In the genomic region with DNA sequence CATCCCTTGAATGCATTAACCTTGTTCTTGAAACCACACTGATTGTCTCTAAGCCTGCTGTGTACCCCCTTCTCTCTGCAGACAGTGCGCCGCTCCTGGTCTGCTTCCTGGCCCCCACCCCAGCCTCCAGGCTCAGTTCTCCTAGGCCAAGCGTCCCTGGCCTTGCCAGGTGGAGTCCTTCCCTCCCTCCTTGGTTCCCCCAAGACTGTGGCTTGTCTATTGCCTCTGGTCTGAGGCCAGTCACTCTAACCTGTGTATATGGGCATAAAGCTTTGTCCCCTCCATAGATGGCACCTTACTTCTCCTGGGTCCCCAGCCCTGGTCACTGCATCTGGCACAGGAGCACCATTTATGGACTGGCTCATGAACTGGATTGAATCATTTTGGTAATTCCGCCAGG, we compare ENCODE assay signal across 35 cellular contexts.
"Had no signal": no experiment of that assay in that cellular context is flagged by ENCODE, and none has a peak within 500 bp of the region (broad histone marks: within the 10 kb centered on the region; RNA-seq: fewer than 3 reads in every experiment).

No MANE protein-coding gene starts in this region.

- H3K27ac Mint-ChIP-seq: activated B cell treated with CpG ODN at 0.5 μM for 24 hours; activated CD8-positive, alpha-beta T cell treated with anti-CD3 and anti-CD28 coated beads for 36 hours; activated naive CD4-positive, alpha-beta T cell treated with anti-CD3 and anti-CD28 coated beads for 36 hours; activated naive CD4-positive, alpha-beta T cell treated with anti-CD3 and anti-CD28 coated beads, Interleukin-2, amount 50 U/mL, for 72 hours; activated T-cell treated with anti-CD3 and anti-CD28 coated beads, Interleukin-2, amount 50 U/mL, for 72 hours; activated T-helper 2 cell treated with anti-CD3 and anti-CD28 coated beads, Interferon-gamma antibody, Interleukin-2, Interleukin-4, amounts not matched to agents 10 μg/mL and 5 μg/mL and 100 μg/mL, durations not matched to agents 14 hours and 24 hours and 36 hours had no signal

- H3K27me3 ChIP-seq: ascending aorta, MG63 had no signal

- H3K4me3 ChIP-seq: ascending aorta, MG63, PC-9 had no signal

- H3K36me3 ChIP-seq: ascending aorta, MG63 had no signal

- H3K9me3 ChIP-seq: ascending aorta, MG63 had no signal

- H3K36me3 Mint-ChIP-seq: activated naive CD4-positive, alpha-beta T cell treated with anti-CD3 and anti-CD28 coated beads, Interleukin-2, amount 50 U/mL, for 72 hours had no signal

- H3K9me3 Mint-ChIP-seq: activated B cell treated with CpG ODN at 0.5 μM for 24 hours; activated CD8-positive, alpha-beta T cell treated with anti-CD3 and anti-CD28 coated beads for 36 hours; activated naive CD4-positive, alpha-beta T cell treated with anti-CD3 and anti-CD28 coated beads for 36 hours; activated naive CD4-positive, alpha-beta T cell treated with anti-CD3 and anti-CD28 coated beads, Interleukin-2, amount 50 U/mL, for 72 hours; activated T-cell treated with anti-CD3 and anti-CD28 coated beads, Interleukin-2, amount 50 U/mL, for 72 hours; activated T-helper 2 cell treated with anti-CD3 and anti-CD28 coated beads, Interferon-gamma antibody, Interleukin-2, Interleukin-4, amounts not matched to agents 10 μg/mL and 5 μg/mL and 100 μg/mL, durations not matched to agents 14 hours and 24 hours and 36 hours had no signal

- H3K27me3 Mint-ChIP-seq: activated CD8-positive, alpha-beta T cell treated with anti-CD3 and anti-CD28 coated beads for 36 hours had no signal

- ATAC-seq: activated CD8-positive, alpha-beta T cell treated with anti-CD3 and anti-CD28 coated beads for 36 hours; activated naive CD4-positive, alpha-beta T cell treated with anti-CD3 and anti-CD28 coated beads, Interleukin-2, amount 50 U/mL, for 72 hours; activated T-cell treated with anti-CD3 and anti-CD28 coated beads, Interleukin-2, amount 50 U/mL, for 72 hours; Right ventricle myocardium inferior; SK-N-SH treated with all-trans-retinoic acid at 6 μM for 48 hours had no signal

- H3K4me1 Mint-ChIP-seq: activated B cell treated with CpG ODN at 0.5 μM for 24 hours had no signal

- DNase-seq: activated B cell treated with CpG ODN at 0.5 μM for 24 hours; activated CD4-positive, alpha-beta T cell treated with anti-CD3 and anti-CD28 coated beads for 4 hours; activated CD4-positive, CD25-positive, alpha-beta regulatory T cell treated with anti-CD3 and anti-CD28 coated beads, Interleukin-2, amount 50 U/mL, for 72 hours; activated CD8-positive, alpha-beta T cell treated with anti-CD3 and anti-CD28 coated beads for 36 hours; activated gamma-delta T cell treated with Interleukin-2 at 50 U/mL for 16 hours; activated naive CD4-positive, alpha-beta T cell treated with anti-CD3 and anti-CD28 coated beads for 36 hours; activated T-cell treated with anti-CD3 and anti-CD28 coated beads, Interleukin-2, amount 50 U/mL, for 1 hour; activated T-cell treated with anti-CD3 and anti-CD28 coated beads, Interleukin-2, amount 50 U/mL, for 72 hours; amniotic stem cell; Kasumi-1; KG1; MG63; NCI-H1048; NCI-H1105 treated with DMSO at 0.1 percent for 48 hours; NCI-H1436; NCI-H187; NCI-H2029 treated with DMSO at 0.1 percent for 48 hours; NCI-H2107; NCI-H2171; NCI-H510A; NCI-H526; NCI-H748 treated with DMSO at 0.1 percent for 48 hours; NK-92 treated with Interleukin-12 subunit alpha and Interleukin-12 subunit beta, amount 100 ng/mL, for 24 hours; PC-9; SIG-M5; T-helper 1 cell; T-helper 2 cell; T-helper 9 cell had no signal

- H3K27ac ChIP-seq: PC-9, RWPE1, VCaP had no signal

- H3K4me3 Mint-ChIP-seq: activated B cell treated with CpG ODN at 0.5 μM for 24 hours; activated CD8-positive, alpha-beta T cell treated with anti-CD3 and anti-CD28 coated beads for 36 hours; activated naive CD4-positive, alpha-beta T cell treated with anti-CD3 and anti-CD28 coated beads for 36 hours; activated T-cell treated with anti-CD3 and anti-CD28 coated beads, Interleukin-2, amount 50 U/mL, for 72 hours had no signal
